ENCODE assay signal across 1 cellular context in genomic region chr1:206074839-206075238, GRCh38.
TF ChIP-seq lines count a peak whose summit lies in the region.

No MANE protein-coding gene starts in this region.

TF ChIP-seq in K562, 482 proteins besides CTCF, POLR2A, EP300 and RAD21 (continued from another document and continues in another):
- no peak for TF ChIP-seq NR0B1 (IDR thresholded peaks at IDR 0.05; ENCODE audit: partially characterized antibody)
- no peak for TF ChIP-seq HDAC8 (tag; IDR thresholded peaks at IDR 0.05)
- peak in 1 of 2 experiments; percentile 83; a peak in 1 of 4 replicates for TF ChIP-seq ZMIZ1 (IDR thresholded peaks at IDR 0.05; ENCODE audit: low read depth in 2 of 2, low read length in 2 of 2)
- no peak for TF ChIP-seq HNRNPUL1 (IDR thresholded peaks at IDR 0.05; ENCODE audit: low read length)
- TF ChIP-seq PHTF2 (CRISPR knock-in tag; IDR thresholded peaks at IDR 0.05) = no peak
- TF ChIP-seq TAF7 (tag; IDR thresholded peaks at IDR 0.05) = no peak
- TF ChIP-seq GATA2 (CRISPR knock-in tag; IDR thresholded peaks at IDR 0.05) = peak; percentile 80
- TF ChIP-seq PTBP1 (IDR thresholded peaks at IDR 0.05; ENCODE audit: low read depth, low read length) = no peak
- TF ChIP-seq KDM5B (IDR thresholded peaks at IDR 0.05; ENCODE audit: insufficient replicate concordance, low read depth, low read length) = no peak
- no peak for TF ChIP-seq PHF8 (IDR thresholded peaks at IDR 0.05; ENCODE audit: borderline replicate concordance, low read length)
- no peak for TF ChIP-seq ETS1 (conservative IDR thresholded peaks at IDR 0.05; ENCODE audit: control insufficient read depth, low read depth, low read length)
- TF ChIP-seq DDX20 (tag; IDR thresholded peaks at IDR 0.05; ENCODE audit: low read depth) = no peak
- TF ChIP-seq ZNF79 (CRISPR knock-in tag; IDR thresholded peaks at IDR 0.05; ENCODE audit: low read depth) = no peak
- TF ChIP-seq ZNF518B (CRISPR knock-in tag; IDR thresholded peaks at IDR 0.05) = no peak
- peak; percentile 13; the same call in 1 of the 2 replicates for TF ChIP-seq ESRRA (IDR thresholded peaks at IDR 0.05; ENCODE audit: borderline replicate concordance, low read depth)
- TF ChIP-seq TARDBP (IDR thresholded peaks at IDR 0.05) = 0 out of 2 replicates have a peak, but pooled peaks have one; percentile 36
- TF ChIP-seq CSDE1 (IDR thresholded peaks at IDR 0.05) = no peak
- no peak for TF ChIP-seq MCM2 (IDR thresholded peaks at IDR 0.05; ENCODE audit: low read depth)
- no peak for TF ChIP-seq THRB (CRISPR knock-in tag; conservative IDR thresholded peaks at IDR 0.05)
- no peak for TF ChIP-seq CREB3L1 (IDR thresholded peaks at IDR 0.05; ENCODE audit: borderline replicate concordance, low read depth)
- no peak for TF ChIP-seq MED1 (CRISPR knock-in tag; IDR thresholded peaks at IDR 0.05; ENCODE audit: borderline replicate concordance)
- no peak for TF ChIP-seq ZNF324 (CRISPR knock-in tag; IDR thresholded peaks at IDR 0.05)
- no peak for TF ChIP-seq ZNF507 (tag; conservative IDR thresholded peaks at IDR 0.05)
- no peak for TF ChIP-seq ELF1 (tag; IDR thresholded peaks at IDR 0.05)
- no peak for TF ChIP-seq ZNF695 (CRISPR knock-in tag; IDR thresholded peaks at IDR 0.05)
- no peak for TF ChIP-seq STAG1 (CRISPR knock-in tag; IDR thresholded peaks at IDR 0.05; ENCODE audit: borderline replicate concordance)
- no peak for TF ChIP-seq MCM7 (IDR thresholded peaks at IDR 0.05)
- TF ChIP-seq POU5F1 (IDR thresholded peaks at IDR 0.05; ENCODE audit: borderline replicate concordance, low read depth, low read length, partially characterized antibody) = no peak
- TF ChIP-seq ILF3 (IDR thresholded peaks at IDR 0.05; ENCODE audit: borderline replicate concordance) = no peak
- TF ChIP-seq HOXB6 (CRISPR knock-in tag; IDR thresholded peaks at IDR 0.05; ENCODE audit: borderline replicate concordance) = no peak
- no peak for TF ChIP-seq ZBTB34 (CRISPR knock-in tag; IDR thresholded peaks at IDR 0.05)
- TF ChIP-seq GTF2F1 (IDR thresholded peaks at IDR 0.05; ENCODE audit: low read depth, low read length) = no peak
- no peak for TF ChIP-seq GMEB1 (CRISPR knock-in tag; IDR thresholded peaks at IDR 0.05)
- TF ChIP-seq CAMTA2 (CRISPR knock-in tag; conservative IDR thresholded peaks at IDR 0.05) = no peak
- no peak for TF ChIP-seq RBM14 (IDR thresholded peaks at IDR 0.05; ENCODE audit: borderline replicate concordance, insufficient read depth, low read depth, low read length)
- TF ChIP-seq MAFG (tag; conservative IDR thresholded peaks at IDR 0.05) = no peak
- peak; percentile 84 for TF ChIP-seq NCOR1 (IDR thresholded peaks at IDR 0.05)
- TF ChIP-seq EZH2 (IDR thresholded peaks at IDR 0.05; ENCODE audit: borderline replicate concordance, low read depth, low read length) = no peak; the same call in 1 of the 2 replicates
- TF ChIP-seq SREBF2 (CRISPR knock-in tag; IDR thresholded peaks at IDR 0.05) = no peak
- 0 out of 2 replicates have a peak, but pooled peaks have one; percentile 18 for TF ChIP-seq DEAF1 (CRISPR knock-in tag; IDR thresholded peaks at IDR 0.05)
- no peak for TF ChIP-seq SMARCB1 (IDR thresholded peaks at IDR 0.05; ENCODE audit: insufficient read length, low read depth)
- TF ChIP-seq GTF3C2 (IDR thresholded peaks at IDR 0.05; ENCODE audit: borderline replicate concordance, extremely low read depth, insufficient read length) = no peak
- TF ChIP-seq ZNF23 (CRISPR knock-in tag; IDR thresholded peaks at IDR 0.05) = no peak
- TF ChIP-seq FOXA3 (CRISPR knock-in tag; conservative IDR thresholded peaks at IDR 0.05 in 1 of 2, IDR thresholded peaks at IDR 0.05 in 1 of 2) = peak; percentile 19 to 89; a peak in 3 of 4 replicates
